Comparison of ENCODE assay signal across 1 cellular context in the genomic region with DNA sequence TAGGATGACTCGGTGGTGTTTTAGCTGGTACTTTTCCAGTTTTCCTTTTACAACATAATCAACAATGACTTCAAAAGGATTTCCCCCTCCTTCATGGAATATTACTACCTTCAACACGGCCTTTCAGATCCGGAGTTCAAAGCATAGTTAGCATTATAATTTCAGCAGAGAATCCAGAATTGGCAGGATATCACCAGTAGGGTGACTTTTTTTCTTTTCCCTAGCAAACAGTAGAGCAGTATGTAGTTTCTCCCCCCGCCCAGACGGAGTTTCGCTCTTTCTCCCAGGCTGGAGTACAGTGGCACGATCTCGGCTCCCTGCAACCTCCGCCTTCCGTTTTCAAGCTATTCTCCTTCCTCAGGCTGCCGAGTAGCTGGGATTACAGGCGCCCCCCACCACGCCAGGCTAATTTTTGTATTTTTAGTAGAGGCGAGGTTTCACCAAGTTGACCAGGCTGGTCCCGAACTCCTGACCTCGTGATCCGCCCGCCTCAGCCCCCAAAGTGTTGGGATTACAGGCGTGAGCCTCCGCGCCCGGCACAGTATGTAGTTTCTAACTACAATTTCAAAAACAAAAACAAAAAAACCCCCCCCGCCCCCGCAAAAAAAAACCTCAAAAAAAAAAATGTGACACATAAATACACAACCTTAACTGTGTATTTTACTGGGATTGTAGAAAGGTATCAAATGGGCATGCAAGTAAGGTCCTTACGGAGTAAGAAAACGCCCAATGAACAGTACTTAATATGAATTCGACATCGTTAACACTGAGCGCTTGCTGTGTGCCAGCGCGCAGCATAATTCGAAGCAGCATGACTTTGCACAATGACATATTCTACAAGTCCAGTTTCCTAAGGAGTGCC.
A peak's percentile ranks its signal among the peaks of the same experiment; 100 is the strongest.
TF ChIP-seq lines count a peak whose summit lies in the region.

No MANE protein-coding gene starts in this region.

TF ChIP-seq in K562, 482 proteins besides CTCF, POLR2A, EP300 and RAD21 (continued from another document and continues in another):
- TF ChIP-seq, protein P1, sequence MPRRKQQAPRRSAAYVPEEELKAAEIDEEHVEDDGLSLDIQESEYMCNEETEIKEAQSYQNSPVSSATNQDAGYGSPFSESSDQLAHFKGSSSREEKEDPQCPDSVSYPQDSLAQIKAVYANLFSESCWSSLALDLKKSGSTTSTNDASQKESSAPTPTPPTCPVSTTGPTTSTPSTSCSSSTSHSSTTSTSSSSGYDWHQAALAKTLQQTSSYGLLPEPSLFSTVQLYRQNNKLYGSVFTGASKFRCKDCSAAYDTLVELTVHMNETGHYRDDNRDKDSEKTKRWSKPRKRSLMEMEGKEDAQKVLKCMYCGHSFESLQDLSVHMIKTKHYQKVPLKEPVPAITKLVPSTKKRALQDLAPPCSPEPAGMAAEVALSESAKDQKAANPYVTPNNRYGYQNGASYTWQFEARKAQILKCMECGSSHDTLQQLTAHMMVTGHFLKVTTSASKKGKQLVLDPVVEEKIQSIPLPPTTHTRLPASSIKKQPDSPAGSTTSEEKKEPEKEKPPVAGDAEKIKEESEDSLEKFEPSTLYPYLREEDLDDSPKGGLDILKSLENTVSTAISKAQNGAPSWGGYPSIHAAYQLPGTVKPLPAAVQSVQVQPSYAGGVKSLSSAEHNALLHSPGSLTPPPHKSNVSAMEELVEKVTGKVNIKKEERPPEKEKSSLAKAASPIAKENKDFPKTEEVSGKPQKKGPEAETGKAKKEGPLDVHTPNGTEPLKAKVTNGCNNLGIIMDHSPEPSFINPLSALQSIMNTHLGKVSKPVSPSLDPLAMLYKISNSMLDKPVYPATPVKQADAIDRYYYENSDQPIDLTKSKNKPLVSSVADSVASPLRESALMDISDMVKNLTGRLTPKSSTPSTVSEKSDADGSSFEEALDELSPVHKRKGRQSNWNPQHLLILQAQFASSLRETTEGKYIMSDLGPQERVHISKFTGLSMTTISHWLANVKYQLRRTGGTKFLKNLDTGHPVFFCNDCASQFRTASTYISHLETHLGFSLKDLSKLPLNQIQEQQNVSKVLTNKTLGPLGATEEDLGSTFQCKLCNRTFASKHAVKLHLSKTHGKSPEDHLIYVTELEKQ (CRISPR knock-in tag; IDR thresholded peaks at IDR 0.05) = 0 out of 2 replicates have a peak, but pooled peaks have one; percentile 25
- no peak for TF ChIP-seq HMGN3 (IDR thresholded peaks at IDR 0.05; ENCODE audit: borderline replicate concordance, extremely low read depth, insufficient read length, low read depth, low read length)
- peak; percentile 7 for TF ChIP-seq ZNF589 (CRISPR knock-in tag; IDR thresholded peaks at IDR 0.05; ENCODE audit: low read depth)
- TF ChIP-seq ARNT (IDR thresholded peaks at IDR 0.05) = peak in 1 of 2 experiments; percentile 21; a peak in 1 of 4 replicates
- TF ChIP-seq, protein P2, sequence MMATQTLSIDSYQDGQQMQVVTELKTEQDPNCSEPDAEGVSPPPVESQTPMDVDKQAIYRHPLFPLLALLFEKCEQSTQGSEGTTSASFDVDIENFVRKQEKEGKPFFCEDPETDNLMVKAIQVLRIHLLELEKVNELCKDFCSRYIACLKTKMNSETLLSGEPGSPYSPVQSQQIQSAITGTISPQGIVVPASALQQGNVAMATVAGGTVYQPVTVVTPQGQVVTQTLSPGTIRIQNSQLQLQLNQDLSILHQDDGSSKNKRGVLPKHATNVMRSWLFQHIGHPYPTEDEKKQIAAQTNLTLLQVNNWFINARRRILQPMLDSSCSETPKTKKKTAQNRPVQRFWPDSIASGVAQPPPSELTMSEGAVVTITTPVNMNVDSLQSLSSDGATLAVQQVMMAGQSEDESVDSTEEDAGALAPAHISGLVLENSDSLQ (IDR thresholded peaks at IDR 0.05) = no peak
- peak; percentile 54; the same call in 1 of the 2 replicates for TF ChIP-seq SMARCE1 (IDR thresholded peaks at IDR 0.05)
- TF ChIP-seq ADNP (tag; IDR thresholded peaks at IDR 0.05) = peak; percentile 98
- no peak for TF ChIP-seq PCBP1 (IDR thresholded peaks at IDR 0.05; ENCODE audit: low read depth, low read length, poor library complexity, severe bottlenecking)
- 0 out of 4 replicates have a peak, but pooled peaks of 1 of the 2 experiments have one; percentile 15 for TF ChIP-seq NONO (IDR thresholded peaks at IDR 0.05; ENCODE audit: low read depth in 2 of 2, low read length in 1 of 2)
- peak; percentile 73 for TF ChIP-seq DPF2 (IDR thresholded peaks at IDR 0.05)
- TF ChIP-seq HMG20A (CRISPR knock-in tag; conservative IDR thresholded peaks at IDR 0.05) = 0 out of 2 replicates have a peak, but pooled peaks have one; percentile 29
- TF ChIP-seq, protein P3, sequence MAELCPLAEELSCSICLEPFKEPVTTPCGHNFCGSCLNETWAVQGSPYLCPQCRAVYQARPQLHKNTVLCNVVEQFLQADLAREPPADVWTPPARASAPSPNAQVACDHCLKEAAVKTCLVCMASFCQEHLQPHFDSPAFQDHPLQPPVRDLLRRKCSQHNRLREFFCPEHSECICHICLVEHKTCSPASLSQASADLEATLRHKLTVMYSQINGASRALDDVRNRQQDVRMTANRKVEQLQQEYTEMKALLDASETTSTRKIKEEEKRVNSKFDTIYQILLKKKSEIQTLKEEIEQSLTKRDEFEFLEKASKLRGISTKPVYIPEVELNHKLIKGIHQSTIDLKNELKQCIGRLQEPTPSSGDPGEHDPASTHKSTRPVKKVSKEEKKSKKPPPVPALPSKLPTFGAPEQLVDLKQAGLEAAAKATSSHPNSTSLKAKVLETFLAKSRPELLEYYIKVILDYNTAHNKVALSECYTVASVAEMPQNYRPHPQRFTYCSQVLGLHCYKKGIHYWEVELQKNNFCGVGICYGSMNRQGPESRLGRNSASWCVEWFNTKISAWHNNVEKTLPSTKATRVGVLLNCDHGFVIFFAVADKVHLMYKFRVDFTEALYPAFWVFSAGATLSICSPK (IDR thresholded peaks at IDR 0.05; ENCODE audit: borderline replicate concordance) = 0 out of 2 replicates have a peak, but pooled peaks have one; percentile 51
- TF ChIP-seq, protein P4, sequence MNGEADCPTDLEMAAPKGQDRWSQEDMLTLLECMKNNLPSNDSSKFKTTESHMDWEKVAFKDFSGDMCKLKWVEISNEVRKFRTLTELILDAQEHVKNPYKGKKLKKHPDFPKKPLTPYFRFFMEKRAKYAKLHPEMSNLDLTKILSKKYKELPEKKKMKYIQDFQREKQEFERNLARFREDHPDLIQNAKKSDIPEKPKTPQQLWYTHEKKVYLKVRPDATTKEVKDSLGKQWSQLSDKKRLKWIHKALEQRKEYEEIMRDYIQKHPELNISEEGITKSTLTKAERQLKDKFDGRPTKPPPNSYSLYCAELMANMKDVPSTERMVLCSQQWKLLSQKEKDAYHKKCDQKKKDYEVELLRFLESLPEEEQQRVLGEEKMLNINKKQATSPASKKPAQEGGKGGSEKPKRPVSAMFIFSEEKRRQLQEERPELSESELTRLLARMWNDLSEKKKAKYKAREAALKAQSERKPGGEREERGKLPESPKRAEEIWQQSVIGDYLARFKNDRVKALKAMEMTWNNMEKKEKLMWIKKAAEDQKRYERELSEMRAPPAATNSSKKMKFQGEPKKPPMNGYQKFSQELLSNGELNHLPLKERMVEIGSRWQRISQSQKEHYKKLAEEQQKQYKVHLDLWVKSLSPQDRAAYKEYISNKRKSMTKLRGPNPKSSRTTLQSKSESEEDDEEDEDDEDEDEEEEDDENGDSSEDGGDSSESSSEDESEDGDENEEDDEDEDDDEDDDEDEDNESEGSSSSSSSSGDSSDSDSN (IDR thresholded peaks at IDR 0.05; ENCODE audit: borderline replicate concordance in 1 of 2, low read depth in 2 of 2, low read length in 2 of 2) = 0 out of 4 replicates have a peak, but pooled peaks of 1 of the 2 experiments have one; percentile 13
- peak; percentile 12; the same call in 1 of the 2 replicates for TF ChIP-seq NFRKB (IDR thresholded peaks at IDR 0.05; ENCODE audit: low read depth)
- TF ChIP-seq ZNF77 (CRISPR knock-in tag; IDR thresholded peaks at IDR 0.05) = no peak
- peak; percentile 5; the same call in 1 of the 2 replicates for TF ChIP-seq GABPA (tag; conservative IDR thresholded peaks at IDR 0.05; ENCODE audit: low read depth)
- peak; percentile 57; the same call in 1 of the 2 replicates for TF ChIP-seq EP400 (IDR thresholded peaks at IDR 0.05)
- 0 out of 2 replicates have a peak, but pooled peaks have one; percentile 55 for TF ChIP-seq GATAD2B (IDR thresholded peaks at IDR 0.05; ENCODE audit: borderline replicate concordance)
- TF ChIP-seq POLR2B (IDR thresholded peaks at IDR 0.05; ENCODE audit: low read depth, partially characterized antibody) = peak; percentile 41
- TF ChIP-seq TEAD1 (CRISPR knock-in tag; IDR thresholded peaks at IDR 0.05) = 0 out of 4 replicates have a peak, but pooled peaks of 1 of the 2 experiments have one; percentile 21
- no peak for TF ChIP-seq ZNF695 (CRISPR knock-in tag; IDR thresholded peaks at IDR 0.05)
- peak; percentile 74; the same call in 1 of the 2 replicates for TF ChIP-seq CBX1 (IDR thresholded peaks at IDR 0.05; ENCODE audit: low read depth)
- TF ChIP-seq BMI1 (IDR thresholded peaks at IDR 0.05; ENCODE audit: low read length) = 0 out of 2 replicates have a peak, but pooled peaks have one; percentile 41
- TF ChIP-seq ZSCAN29 (IDR thresholded peaks at IDR 0.05) = 0 out of 2 replicates have a peak, but pooled peaks have one; percentile 15
- TF ChIP-seq ZNF354B (CRISPR knock-in tag; IDR thresholded peaks at IDR 0.05) = 0 out of 2 replicates have a peak, but pooled peaks have one; percentile 13
- peak; percentile 97 for TF ChIP-seq MAFG (tag; conservative IDR thresholded peaks at IDR 0.05)
- TF ChIP-seq HDAC2 (IDR thresholded peaks at IDR 0.05) = no peak
- TF ChIP-seq, protein P5, sequence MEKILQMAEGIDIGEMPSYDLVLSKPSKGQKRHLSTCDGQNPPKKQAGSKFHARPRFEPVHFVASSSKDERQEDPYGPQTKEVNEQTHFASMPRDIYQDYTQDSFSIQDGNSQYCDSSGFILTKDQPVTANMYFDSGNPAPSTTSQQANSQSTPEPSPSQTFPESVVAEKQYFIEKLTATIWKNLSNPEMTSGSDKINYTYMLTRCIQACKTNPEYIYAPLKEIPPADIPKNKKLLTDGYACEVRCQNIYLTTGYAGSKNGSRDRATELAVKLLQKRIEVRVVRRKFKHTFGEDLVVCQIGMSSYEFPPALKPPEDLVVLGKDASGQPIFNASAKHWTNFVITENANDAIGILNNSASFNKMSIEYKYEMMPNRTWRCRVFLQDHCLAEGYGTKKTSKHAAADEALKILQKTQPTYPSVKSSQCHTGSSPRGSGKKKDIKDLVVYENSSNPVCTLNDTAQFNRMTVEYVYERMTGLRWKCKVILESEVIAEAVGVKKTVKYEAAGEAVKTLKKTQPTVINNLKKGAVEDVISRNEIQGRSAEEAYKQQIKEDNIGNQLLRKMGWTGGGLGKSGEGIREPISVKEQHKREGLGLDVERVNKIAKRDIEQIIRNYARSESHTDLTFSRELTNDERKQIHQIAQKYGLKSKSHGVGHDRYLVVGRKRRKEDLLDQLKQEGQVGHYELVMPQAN (IDR thresholded peaks at IDR 0.05; ENCODE audit: borderline replicate concordance) = peak; percentile 27; the same call in 1 of the 2 replicates
- peak; percentile 48 for TF ChIP-seq TAF1 (IDR thresholded peaks at IDR 0.05; ENCODE audit: control insufficient read depth, extremely low read depth, insufficient read depth, low read length, severe bottlenecking)
- no peak for TF ChIP-seq MEIS2 (IDR thresholded peaks at IDR 0.05; ENCODE audit: partially characterized antibody)
- TF ChIP-seq, protein P6, sequence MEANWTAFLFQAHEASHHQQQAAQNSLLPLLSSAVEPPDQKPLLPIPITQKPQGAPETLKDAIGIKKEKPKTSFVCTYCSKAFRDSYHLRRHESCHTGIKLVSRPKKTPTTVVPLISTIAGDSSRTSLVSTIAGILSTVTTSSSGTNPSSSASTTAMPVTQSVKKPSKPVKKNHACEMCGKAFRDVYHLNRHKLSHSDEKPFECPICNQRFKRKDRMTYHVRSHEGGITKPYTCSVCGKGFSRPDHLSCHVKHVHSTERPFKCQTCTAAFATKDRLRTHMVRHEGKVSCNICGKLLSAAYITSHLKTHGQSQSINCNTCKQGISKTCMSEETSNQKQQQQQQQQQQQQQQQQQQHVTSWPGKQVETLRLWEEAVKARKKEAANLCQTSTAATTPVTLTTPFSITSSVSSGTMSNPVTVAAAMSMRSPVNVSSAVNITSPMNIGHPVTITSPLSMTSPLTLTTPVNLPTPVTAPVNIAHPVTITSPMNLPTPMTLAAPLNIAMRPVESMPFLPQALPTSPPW (CRISPR knock-in tag; IDR thresholded peaks at IDR 0.05) = peak; percentile 81
- TF ChIP-seq TRIM28 (IDR thresholded peaks at IDR 0.05) = peak; percentile 16; the same call in 1 of the 2 replicates
- TF ChIP-seq KLF1 (tag; IDR thresholded peaks at IDR 0.05) = no peak
- TF ChIP-seq BACH1 (tag; IDR thresholded peaks at IDR 0.05) = peak; percentile 92
- peak; percentile 61; the same call in 1 of the 2 replicates for TF ChIP-seq LARP7 (IDR thresholded peaks at IDR 0.05)
- TF ChIP-seq, protein P7, sequence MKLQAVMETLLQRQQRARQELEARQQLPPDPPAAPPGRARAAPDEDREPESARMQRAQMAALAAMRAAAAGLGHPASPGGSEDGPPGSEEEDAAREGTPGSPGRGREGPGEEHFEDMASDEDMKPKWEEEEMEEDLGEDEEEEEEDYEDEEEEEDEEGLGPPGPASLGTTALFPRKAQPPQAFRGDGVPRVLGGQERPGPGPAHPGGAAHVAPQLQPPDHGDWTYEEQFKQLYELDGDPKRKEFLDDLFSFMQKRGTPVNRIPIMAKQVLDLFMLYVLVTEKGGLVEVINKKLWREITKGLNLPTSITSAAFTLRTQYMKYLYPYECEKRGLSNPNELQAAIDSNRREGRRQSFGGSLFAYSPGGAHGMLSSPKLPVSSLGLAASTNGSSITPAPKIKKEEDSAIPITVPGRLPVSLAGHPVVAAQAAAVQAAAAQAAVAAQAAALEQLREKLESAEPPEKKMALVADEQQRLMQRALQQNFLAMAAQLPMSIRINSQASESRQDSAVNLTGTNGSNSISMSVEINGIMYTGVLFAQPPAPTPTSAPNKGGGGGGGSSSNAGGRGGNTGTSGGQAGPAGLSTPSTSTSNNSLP (IDR thresholded peaks at IDR 0.05; ENCODE audit: borderline replicate concordance, low read depth, low read length) = peak; percentile 14; the same call in 1 of the 2 replicates
